In genomic region chr14:105486333-105486973, GRCh38 we compare ENCODE assay signal across 8 cellular contexts. TPM values are rescaled to one million over a fixed set of nuclear protein-coding genes. Genes with fewer than 3 reads are reported as not detected.
DNase-seq lines count a peak whose midpoint lies in the region; ATAC-seq and TF ChIP-seq lines count a peak whose summit lies in the region.

A gene with protein sequence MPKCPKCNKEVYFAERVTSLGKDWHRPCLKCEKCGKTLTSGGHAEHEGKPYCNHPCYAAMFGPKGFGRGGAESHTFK (plus strand): TSS chr14:105486886. CDS start chr14:105487260, 374 bp downstream.

- TF ChIP-seq CTCF in tibial nerve (IDR thresholded peaks at IDR 0.05), result no peak

- no peak within 1 kb of the TSS for H3K27ac ChIP-seq in mesodermal cell (ENCODE audit: low read depth, low read length, severe bottlenecking)
- H3K27ac ChIP-seq in tibial nerve, result peak within 1 kb of the TSS; percentile 66 to 99 (median 96)

- H3K4me1 Mint-ChIP-seq in activated CD4-positive, alpha-beta T cell treated with anti-CD3 and anti-CD28 coated beads, Interleukin-2, amount 10 ng/mL, durations not matched to agents 24 days and 14 days, result peaks cover 35% of the 10 kb centered on the region
- H3K4me1 Mint-ChIP-seq in central memory CD8-positive, alpha-beta T cell, result peaks cover 47% of the 10 kb centered on the region

- H3K27me3 Mint-ChIP-seq in activated CD4-positive, alpha-beta T cell treated with anti-CD3 and anti-CD28 coated beads, Interleukin-2, amount 10 ng/mL, durations not matched to agents 24 days and 14 days, result peaks cover 2% of the 10 kb centered on the region
- H3K27me3 Mint-ChIP-seq in central memory CD8-positive, alpha-beta T cell, result no peaks in the 10 kb centered on the region

- no peaks in the 10 kb centered on the region for H3K9me3 Mint-ChIP-seq in activated CD4-positive, alpha-beta T cell treated with anti-CD3 and anti-CD28 coated beads, Interleukin-2, amount 10 ng/mL, durations not matched to agents 24 days and 14 days
- H3K9me3 Mint-ChIP-seq in central memory CD8-positive, alpha-beta T cell, result no peaks in the 10 kb centered on the region

- H3K36me3 Mint-ChIP-seq in activated CD4-positive, alpha-beta T cell treated with anti-CD3 and anti-CD28 coated beads, Interleukin-2, amount 10 ng/mL, durations not matched to agents 24 days and 14 days (ENCODE audit: low read depth), result peaks cover 3% of the 10 kb centered on the region
- H3K36me3 Mint-ChIP-seq in central memory CD8-positive, alpha-beta T cell (ENCODE audit: insufficient read depth), result peaks cover 72% of the 10 kb centered on the region

- peak within 1 kb of the TSS; percentile 87 for H3K27ac Mint-ChIP-seq in activated CD4-positive, alpha-beta T cell treated with anti-CD3 and anti-CD28 coated beads, Interleukin-2, amount 10 ng/mL, durations not matched to agents 24 days and 14 days
- peak within 1 kb of the TSS; percentile 95 for H3K27ac Mint-ChIP-seq in central memory CD8-positive, alpha-beta T cell (ENCODE audit: low read depth)

- 5 to 13% methylated on average over 37 to 38 of the region's 48 CpGs for WGBS in mesodermal cell (ENCODE audit: insufficient coverage in 2 of 2), 2 experiments
- WGBS in tibial nerve, 2 donors, result 9 to 17% methylated on average over 35 to 39 of the region's 48 CpGs

- TF ChIP-seq POLR2A in tibial nerve (IDR thresholded peaks at IDR 0.05), result no peak

- H3K36me3 ChIP-seq in mesodermal cell (ENCODE audit: control insufficient read depth, insufficient read depth, low read length), result no peaks in the 10 kb centered on the region
- H3K36me3 ChIP-seq in tibial nerve, result no peaks in the 10 kb centered on the region

- no peak for ATAC-seq in central memory CD8-positive, alpha-beta T cell (replicated peaks; ENCODE audit: extremely low read depth, poor library complexity, severe bottlenecking)

- H3K27me3 ChIP-seq in tibial nerve, result peaks cover 0 to 15% of the 10 kb centered on the region in 2 donors

- H3K4me3 ChIP-seq in mesodermal cell (ENCODE audit: extremely low read depth, insufficient read depth, low read length, poor library complexity, severe bottlenecking), result peak within 1 kb of the TSS; percentile 36
- H3K4me3 ChIP-seq in tibial nerve, result peak within 1 kb of the TSS; percentile 10 to 88 (median 56)

- H3K4me1 ChIP-seq in mesodermal cell (ENCODE audit: control insufficient read depth, insufficient read depth, low read length, poor library complexity, severe bottlenecking) (peaks cover 60% of the 10 kb centered on the region), tibial nerve (peaks cover 0 to 91% (median 74%) of the 10 kb centered on the region in 4 donors)

- H3K9me3 ChIP-seq in mesodermal cell (ENCODE audit: control insufficient read depth, low read length) (no peaks in the 10 kb centered on the region), tibial nerve (no peaks in the 10 kb centered on the region)

- H3K4me3 Mint-ChIP-seq in activated CD4-positive, alpha-beta T cell treated with anti-CD3 and anti-CD28 coated beads, Interleukin-2, amount 10 ng/mL, durations not matched to agents 24 days and 14 days, result peak within 1 kb of the TSS; percentile 89
- H3K4me3 Mint-ChIP-seq in central memory CD8-positive, alpha-beta T cell, result peak within 1 kb of the TSS; percentile 92

- no peak for TF ChIP-seq EP300 in tibial nerve (IDR thresholded peaks at IDR 0.05)

- no peak for DNase-seq in activated CD4-positive, alpha-beta T cell treated with anti-CD3 and anti-CD28 coated beads, Interleukin-2, amount 10 ng/mL, durations not matched to agents 24 days and 14 days
- DNase-seq in activated CD4-positive, alpha-beta T cell treated with anti-CD3 and anti-CD28 coated beads for 4 hours, result no peak
- DNase-seq in central memory CD8-positive, alpha-beta T cell (ENCODE audit: low spot score in 2 of 2), result no peak
- DNase-seq in tibial nerve (ENCODE audit: low spot score in 2 of 2) (no peak), NAMALWA (ENCODE audit: low spot score) (no peak), cerebellum (ENCODE audit: low spot score) (no peak)
- DNase-seq in effector CD8-positive, alpha-beta T cell (lab: John Stamatoyannopoulos, UW), result no peak

- intact Hi-C loops in activated CD4-positive, alpha-beta T cell treated with anti-CD3 and anti-CD28 coated beads, Interleukin-2, amount 10 ng/mL, durations not matched to agents 24 days and 14 days (cut with micrococcal nuclease), result no loop called here

RNA-seq across cellular contexts. Expression of the gene that starts here (rescaled TPM):
- total RNA-seq in activated CD4-positive, alpha-beta T cell treated with anti-CD3 and anti-CD28 coated beads, Interleukin-2, amount 10 ng/mL, durations not matched to agents 24 days and 14 days, result 99.3 and 110 TPM in 2 replicates
- polyA plus RNA-seq in mesodermal cell (2013, experiment 1 of 2), result 50.0 TPM
- 33.7 TPM for polyA plus RNA-seq in mesodermal cell (2013, experiment 2 of 2)
- total RNA-seq in tibial nerve, result 10 to 100 TPM; 26.4 to 77.8 (median 33.5) TPM
- 0.73 TPM for total RNA-seq in cerebellum

Comparison
In these comparisons a context has a peak if more than half of its experiments do, and no peak if none do; other contexts are left out.
1. RNA of the gene that starts here (total RNA-seq): 99.3 to 110 TPM in activated CD4-positive, alpha-beta T cell treated with anti-CD3 and anti-CD28 coated beads, Interleukin-2, amount 10 ng/mL, durations not matched to agents 24 days and 14 days and 26.4 to 77.8 TPM in tibial nerve; 0.73 TPM in cerebellum (single experiment); every median in the first group is over 10 times any median in the second.